8 cellular contexts compared by ENCODE assay signal in genomic region chr12:109052097-109052414, GRCh38. TPM values are rescaled to one million over a fixed set of nuclear protein-coding genes. Genes with fewer than 3 reads are reported as not detected.
DNase-seq lines count a peak whose midpoint lies in the region; ATAC-seq and TF ChIP-seq lines count a peak whose summit lies in the region.

No MANE protein-coding gene starts in this region.

- no peak for TF ChIP-seq POLR2A in esophagus squamous epithelium (IDR thresholded peaks at IDR 0.05)
- no peak for TF ChIP-seq POLR2A in GM18505 (IDR thresholded peaks at IDR 0.05; ENCODE audit: borderline replicate concordance, extremely low read depth, insufficient read depth, insufficient read length)

- intact Hi-C loops in esophagus squamous epithelium (cut with DNase I): no loop called here
- intact Hi-C loops in posterior cingulate gyrus (cut with DNase I): no loop called here

- peaks cover 14% of the 10 kb centered on the region for H3K4me1 Mint-ChIP-seq in progenitor cell of endocrine pancreas (ENCODE audit: low read depth)

- H3K4me3 Mint-ChIP-seq in progenitor cell of endocrine pancreas (ENCODE audit: low read depth): peak overlapping the region; percentile 96

- 5 to 12% methylated on average over 5 to 6 of the region's 6 CpGs for WGBS in esophagus squamous epithelium, 2 donors

- H3K36me3 ChIP-seq in GM06990 (ENCODE audit: control insufficient read depth, insufficient read depth, low read length): no peaks in the 10 kb centered on the region
- peaks cover 0 to 6% (median 0%) of the 10 kb centered on the region in 3 donors for H3K36me3 ChIP-seq in esophagus squamous epithelium

- no peak for ATAC-seq in GM18505 (IDR thresholded peaks at IDR 0.05; ENCODE audit: unreplicated experiment)
- no peak for ATAC-seq in HG02938 (IDR thresholded peaks at IDR 0.05; ENCODE audit: unreplicated experiment)

- TF ChIP-seq CTCF in GM06990 (IDR thresholded peaks at IDR 0.05; ENCODE audit: insufficient read depth, low read length, poor library complexity, severe bottlenecking) (no peak), RWPE1 (conservative IDR thresholded peaks at IDR 0.05; ENCODE audit: low read depth) (no peak), esophagus squamous epithelium (IDR thresholded peaks at IDR 0.05) (no peak), progenitor cell of endocrine pancreas (IDR thresholded peaks at IDR 0.05; ENCODE audit: unreplicated experiment) (no peak)

- H3K27ac Mint-ChIP-seq in progenitor cell of endocrine pancreas: peak overlapping the region; percentile 96

- no peaks in the 10 kb centered on the region for H3K27me3 ChIP-seq in GM06990 (replicated peaks; ENCODE audit: control insufficient read depth, insufficient read depth, low read length)
- no peaks in the 10 kb centered on the region for H3K27me3 ChIP-seq in esophagus squamous epithelium

- POLR2A ChIA-PET in RWPE1 (lab: Yijun Ruan, JAX; ENCODE audit: low non-redundant PET): no interaction called here

- peak overlapping the region; percentile 77 for H3K27ac ChIP-seq in RWPE1
- peak overlapping the region; percentile 85 to 93 (median 90) for H3K27ac ChIP-seq in esophagus squamous epithelium

- H3K4me3 ChIP-seq in GM06990 (replicated peaks; ENCODE audit: low read depth, low read length): peak overlapping the region; percentile 87
- peak overlapping the region; percentile 80 to 99 (median 86) for H3K4me3 ChIP-seq in esophagus squamous epithelium

- no peaks in the 10 kb centered on the region for H3K9me3 ChIP-seq in esophagus squamous epithelium

- no peak for DNase-seq in GM06990 (ENCODE audit: extremely low read depth, insufficient read length)
- no peak for DNase-seq in RWPE1 (ENCODE audit: low spot score)
- DNase-seq in esophagus squamous epithelium (lab: John Stamatoyannopoulos, UW): no peak
- no peak for DNase-seq in progenitor cell of endocrine pancreas (ENCODE audit: low spot score, unreplicated experiment)
- no peak for DNase-seq in posterior cingulate gyrus
- DNase-seq in nucleus accumbens (lab: John Stamatoyannopoulos, UW): no peak

- peaks cover 3% of the 10 kb centered on the region for H3K27me3 Mint-ChIP-seq in progenitor cell of endocrine pancreas

- CTCF ChIA-PET in RWPE1 (lab: Yijun Ruan, JAX): interaction anchor here (0.5 kb wide), 1 partner anchor 23 kb away, joined by 3 read pairs; no protein-coding TSS in a partner anchor

- H3K4me1 ChIP-seq in esophagus squamous epithelium: peaks cover 5 to 21% (median 10%) of the 10 kb centered on the region in 3 donors

- H3K9me3 Mint-ChIP-seq in progenitor cell of endocrine pancreas (ENCODE audit: low read depth): no peaks in the 10 kb centered on the region

- H3K36me3 Mint-ChIP-seq in progenitor cell of endocrine pancreas (ENCODE audit: insufficient read depth): peaks cover 4% of the 10 kb centered on the region

RNA-seq across cellular contexts. Expression of gene USP30, which starts 0.3 kb away (rescaled TPM):
- total RNA-seq in esophagus squamous epithelium (10 to 100 TPM in 1 of 4 donors, 1 to 10 TPM in 3; 6.3 to 13.0 (median 8.7) TPM), progenitor cell of endocrine pancreas (23.0 and 25.9 TPM in 2 replicates)

RNA-seq across cellular contexts. Expression of gene SVOP, which starts 31.2 kb away (rescaled TPM):
- not detected for total RNA-seq in esophagus squamous epithelium
- total RNA-seq in progenitor cell of endocrine pancreas: 1.7 and 2.1 TPM in 2 replicates

RNA-seq across cellular contexts. Expression of gene ALKBH2, which starts 41.2 kb away (rescaled TPM):
- total RNA-seq in esophagus squamous epithelium (10 to 100 TPM in 3 of 4 donors, 1 to 10 TPM in 1; 7.9 to 20.6 (median 14.8) TPM), progenitor cell of endocrine pancreas (22.0 and 28.9 TPM in 2 replicates)

RNA-seq across cellular contexts. Expression of gene UNG, which starts 45.3 kb away (rescaled TPM):
- 10 to 100 TPM; 28.0 to 43.1 (median 38.7) TPM for total RNA-seq in esophagus squamous epithelium
- total RNA-seq in progenitor cell of endocrine pancreas: 81.5 and 84.1 TPM in 2 replicates
